ENCODE assay signal across 1 cellular context in genomic region chr11:72786305-72787261, GRCh38.
TF ChIP-seq lines count a peak whose summit lies in the region.

No MANE protein-coding gene starts in this region.

TF ChIP-seq in GM23338, 12 proteins besides CTCF, POLR2A, EP300 and RAD21 (continued from another document):
- TF ChIP-seq REST (IDR thresholded peaks at IDR 0.05; ENCODE audit: unreplicated experiment) (no peak), EZH2phosphoT487 (IDR thresholded peaks at IDR 0.05; ENCODE audit: unreplicated experiment) (no peak), ZNF114 (CRISPR knock-in tag; IDR thresholded peaks at IDR 0.05) (no peak), JUNB (IDR thresholded peaks at IDR 0.05; ENCODE audit: unreplicated experiment) (no peak), NANOG (IDR thresholded peaks at IDR 0.05; ENCODE audit: borderline replicate concordance) (no peak), STAT1 (IDR thresholded peaks at IDR 0.05; ENCODE audit: unreplicated experiment) (no peak), CREB1 (CRISPR knock-in tag; IDR thresholded peaks at IDR 0.05; ENCODE audit: low read depth) (no peak), ZNF331 (CRISPR knock-in tag; IDR thresholded peaks at IDR 0.05; ENCODE audit: low read depth) (no peak)
